Comparison of ENCODE assay signal across 1 cellular context in the genomic region with DNA sequence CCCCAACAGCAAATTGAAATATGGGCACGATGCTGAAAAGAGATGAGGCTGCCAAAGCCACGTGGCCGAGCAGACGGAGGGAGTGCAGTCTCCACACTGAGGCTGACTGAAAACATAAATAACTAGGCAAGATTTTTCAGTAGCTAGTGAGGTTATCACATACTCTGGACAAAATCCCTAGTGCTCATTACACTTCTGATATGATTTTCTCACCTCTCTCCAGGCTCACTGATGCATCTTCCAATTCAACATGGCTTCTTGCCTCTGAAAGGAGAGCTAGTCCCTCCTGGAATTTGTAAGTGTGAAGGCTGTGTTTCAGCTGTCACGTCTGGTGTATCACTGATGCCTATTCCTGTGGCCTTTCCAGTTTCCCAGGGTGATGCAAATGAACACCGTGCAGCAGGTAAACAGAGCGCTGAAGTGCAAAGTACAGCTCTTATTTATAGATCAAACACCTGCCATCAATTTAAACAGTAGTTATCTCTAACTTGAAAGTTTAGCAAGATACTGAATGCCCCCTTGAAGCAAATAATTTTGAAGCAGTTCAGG.
TF ChIP-seq lines count a peak whose summit lies in the region.

No MANE protein-coding gene starts in this region.

TF ChIP-seq in SK-N-SH treated with all-trans-retinoic acid at 6 μM for 48 hours, 23 proteins besides CTCF, POLR2A, EP300 and RAD21 (continued from another document):
- TF ChIP-seq, protein P1, sequence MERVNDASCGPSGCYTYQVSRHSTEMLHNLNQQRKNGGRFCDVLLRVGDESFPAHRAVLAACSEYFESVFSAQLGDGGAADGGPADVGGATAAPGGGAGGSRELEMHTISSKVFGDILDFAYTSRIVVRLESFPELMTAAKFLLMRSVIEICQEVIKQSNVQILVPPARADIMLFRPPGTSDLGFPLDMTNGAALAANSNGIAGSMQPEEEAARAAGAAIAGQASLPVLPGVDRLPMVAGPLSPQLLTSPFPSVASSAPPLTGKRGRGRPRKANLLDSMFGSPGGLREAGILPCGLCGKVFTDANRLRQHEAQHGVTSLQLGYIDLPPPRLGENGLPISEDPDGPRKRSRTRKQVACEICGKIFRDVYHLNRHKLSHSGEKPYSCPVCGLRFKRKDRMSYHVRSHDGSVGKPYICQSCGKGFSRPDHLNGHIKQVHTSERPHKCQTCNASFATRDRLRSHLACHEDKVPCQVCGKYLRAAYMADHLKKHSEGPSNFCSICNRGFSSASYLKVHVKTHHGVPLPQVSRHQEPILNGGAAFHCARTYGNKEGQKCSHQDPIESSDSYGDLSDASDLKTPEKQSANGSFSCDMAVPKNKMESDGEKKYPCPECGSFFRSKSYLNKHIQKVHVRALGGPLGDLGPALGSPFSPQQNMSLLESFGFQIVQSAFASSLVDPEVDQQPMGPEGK (CRISPR knock-in tag; IDR thresholded peaks at IDR 0.05; ENCODE audit: borderline replicate concordance) = no peak
- no peak for TF ChIP-seq ZFP3 (CRISPR knock-in tag; IDR thresholded peaks at IDR 0.05)
- no peak for TF ChIP-seq PPARA (CRISPR knock-in tag; IDR thresholded peaks at IDR 0.05; ENCODE audit: borderline replicate concordance)
- TF ChIP-seq ARNTL (CRISPR knock-in tag; IDR thresholded peaks at IDR 0.05; ENCODE audit: borderline replicate concordance, low read depth) = no peak
- TF ChIP-seq ESRRG (CRISPR knock-in tag; IDR thresholded peaks at IDR 0.05) = no peak
- TF ChIP-seq TCF4 (CRISPR knock-in tag; IDR thresholded peaks at IDR 0.05; ENCODE audit: borderline replicate concordance) = no peak
- TF ChIP-seq TOX (CRISPR knock-in tag; IDR thresholded peaks at IDR 0.05; ENCODE audit: borderline replicate concordance) = no peak
- TF ChIP-seq ZFP30 (CRISPR knock-in tag; IDR thresholded peaks at IDR 0.05) = no peak
- no peak for TF ChIP-seq BACH2 (CRISPR knock-in tag; IDR thresholded peaks at IDR 0.05; ENCODE audit: borderline replicate concordance)
- no peak for TF ChIP-seq ZNF565 (CRISPR knock-in tag; conservative IDR thresholded peaks at IDR 0.05; ENCODE audit: low read depth)
- TF ChIP-seq POU6F1 (CRISPR knock-in tag; IDR thresholded peaks at IDR 0.05; ENCODE audit: borderline replicate concordance, low read depth) = no peak
- TF ChIP-seq GLIS3 (CRISPR knock-in tag; IDR thresholded peaks at IDR 0.05) = no peak
